Comparison of ENCODE assay signal across 8 cellular contexts in the genomic region with DNA sequence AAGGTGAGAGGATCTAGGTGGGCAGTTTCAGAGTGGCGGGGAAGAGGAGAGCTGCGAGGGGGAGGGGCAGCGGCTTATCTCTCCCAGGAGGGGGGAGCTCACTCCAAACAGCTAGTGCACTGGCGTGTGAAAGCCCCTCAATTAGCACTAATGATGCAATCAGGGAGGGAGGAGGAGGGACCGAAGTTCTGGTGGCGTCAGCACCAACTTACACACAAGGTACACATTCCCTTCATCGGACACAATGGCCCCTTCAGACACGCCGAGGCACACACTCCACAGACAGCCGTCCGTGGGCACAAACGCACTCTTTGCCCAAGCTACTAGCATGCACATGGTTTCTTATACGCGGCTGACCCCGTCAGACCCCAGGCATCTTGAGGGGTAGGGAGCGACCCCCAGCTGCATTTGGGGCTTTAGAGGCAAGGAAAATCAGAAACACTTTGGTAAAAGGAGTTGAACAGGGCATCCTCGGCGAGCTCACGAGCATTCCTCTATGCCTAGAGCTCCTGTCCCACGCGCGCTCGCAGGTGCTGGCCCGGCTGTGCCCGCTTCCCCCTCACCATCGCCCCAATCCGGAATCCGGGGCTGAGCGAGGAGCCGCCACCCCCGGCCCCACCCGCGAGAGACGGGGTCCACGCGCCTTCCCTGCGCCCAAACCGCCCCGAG. TPM values are rescaled to one million over a fixed set of nuclear protein-coding genes. Genes with fewer than 3 reads are reported as not detected.
A peak's percentile ranks its signal among the peaks of the same experiment; 100 is the strongest.
DNase-seq lines count a peak whose midpoint lies in the region; ATAC-seq and TF ChIP-seq lines count a peak whose summit lies in the region.

No MANE protein-coding gene starts in this region.

- H3K9ac ChIP-seq in stomach smooth muscle (ENCODE audit: low read length in 2 of 2) = peak overlapping the region; percentile 71 to 73

- DNase-seq in D341Med (ENCODE audit: low spot score) (peak; percentile 79), HuH-7.5 (ENCODE audit: low spot score) (peak; percentile 59), adrenal gland (peak in 2 of 7 donors; percentile 19 to 79), iris pigment epithelial cell (ENCODE audit: low read depth) (peak; percentile 32)
- DNase-seq in activated CD4-positive, CD25-positive, alpha-beta regulatory T cell treated with anti-CD3 and anti-CD28 coated beads, Interleukin-2, amount 50 U/mL, for 72 hours = no peak

- H3K27ac ChIP-seq in adrenal gland (peak overlapping the region in 4 of 5 donors; percentile 64 to 90 (median 76)), stomach smooth muscle (ENCODE audit: low read length) (peak overlapping the region; percentile 75)

- no peak for TF ChIP-seq CTCF in adrenal gland (IDR thresholded peaks at IDR 0.05)

- peaks cover 13 to 19% of the 10 kb centered on the region in 2 donors for H3K4me1 ChIP-seq in adrenal gland (replicated peaks in 1 of 2)
- peaks cover 41% of the 10 kb centered on the region for H3K4me1 ChIP-seq in stomach smooth muscle (ENCODE audit: control insufficient read depth, insufficient read depth, low read length)

- H3K9me3 ChIP-seq in adrenal gland (replicated peaks in 1 of 3) (no peaks in the 10 kb centered on the region), stomach smooth muscle (ENCODE audit: control insufficient read depth in 2 of 2, low read length in 2 of 2) (no peaks in the 10 kb centered on the region)

- H3K27me3 ChIP-seq in adrenal gland = no peaks in the 10 kb centered on the region
- H3K27me3 ChIP-seq in stomach smooth muscle (ENCODE audit: control insufficient read depth in 1 of 2, insufficient read depth in 2 of 2, low read length in 2 of 2) = no peaks in the 10 kb centered on the region

- H3K4me3 ChIP-seq in adrenal gland (peak overlapping the region in 3 of 4 donors; percentile 78 to 96 (median 83)), stomach smooth muscle (ENCODE audit: low read length in 2 of 2) (peak overlapping the region; percentile 67 to 79)

- ATAC-seq in HG03571 (IDR thresholded peaks at IDR 0.05; ENCODE audit: unreplicated experiment) (no peak), HG03095 (IDR thresholded peaks at IDR 0.05; ENCODE audit: unreplicated experiment) (no peak)

- no peaks in the 10 kb centered on the region for H3K36me3 ChIP-seq in adrenal gland (replicated peaks in 1 of 2)
- no peaks in the 10 kb centered on the region for H3K36me3 ChIP-seq in stomach smooth muscle (ENCODE audit: control insufficient read depth in 2 of 2, insufficient read depth in 2 of 2, low read length in 2 of 2)

- WGBS in adrenal gland, 4 donors = 8 to 46% (median 19%) methylated on average over 12 to 39 of the region's 39 CpGs

- intact Hi-C loops in adrenal gland (cut with DNase I) = no loop called here

- TF ChIP-seq POLR2A in adrenal gland (IDR thresholded peaks at IDR 0.05) = no peak

RNA-seq across cellular contexts. Expression of gene PKDCC, which starts 0.9 kb away (rescaled TPM):
- 10 to 100 TPM; 29.7 to 74.7 (median 46.9) TPM for total RNA-seq in adrenal gland
- polyA plus RNA-seq in adrenal gland = 100 to 1,000 TPM in 1 of 3 donors, 10 to 100 TPM in 2; 47.5 to 170 (median 90.4) TPM
